In the genomic region with DNA sequence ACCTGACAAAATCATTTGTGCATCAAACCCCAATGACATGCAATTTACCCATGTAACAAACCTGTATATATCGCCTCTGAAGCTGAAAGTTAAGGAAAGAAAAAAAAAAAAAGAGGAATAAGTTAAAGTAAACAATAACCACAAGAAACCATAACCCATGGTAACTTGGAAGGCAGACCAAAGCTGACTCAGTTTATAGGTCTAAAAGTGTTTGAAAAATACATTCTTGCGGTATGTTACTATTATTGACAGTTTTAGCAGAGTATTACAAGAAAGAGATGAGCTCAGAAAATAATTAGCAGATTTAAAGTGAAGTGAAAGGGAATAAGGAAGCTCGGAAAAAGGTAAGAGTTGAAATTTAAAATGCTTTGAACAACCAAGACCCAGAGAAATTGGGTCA, we compare ENCODE assay signal across 1 cellular context.
TF ChIP-seq lines count a peak whose summit lies in the region.

No MANE protein-coding gene starts in this region.

TF ChIP-seq in IMR-90, 13 proteins besides CTCF, POLR2A, EP300 and RAD21 (continued from another document):
- TF ChIP-seq, protein P1, sequence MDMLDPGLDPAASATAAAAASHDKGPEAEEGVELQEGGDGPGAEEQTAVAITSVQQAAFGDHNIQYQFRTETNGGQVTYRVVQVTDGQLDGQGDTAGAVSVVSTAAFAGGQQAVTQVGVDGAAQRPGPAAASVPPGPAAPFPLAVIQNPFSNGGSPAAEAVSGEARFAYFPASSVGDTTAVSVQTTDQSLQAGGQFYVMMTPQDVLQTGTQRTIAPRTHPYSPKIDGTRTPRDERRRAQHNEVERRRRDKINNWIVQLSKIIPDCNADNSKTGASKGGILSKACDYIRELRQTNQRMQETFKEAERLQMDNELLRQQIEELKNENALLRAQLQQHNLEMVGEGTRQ (IDR thresholded peaks at IDR 0.05; ENCODE audit: low read depth, low read length): no peak
- no peak for TF ChIP-seq MAFK (IDR thresholded peaks at IDR 0.05; ENCODE audit: low read depth, low read length)
- TF ChIP-seq MAZ (IDR thresholded peaks at IDR 0.05; ENCODE audit: borderline replicate concordance, low read depth, low read length): no peak
- no peak for TF ChIP-seq RCOR1 (IDR thresholded peaks at IDR 0.05; ENCODE audit: insufficient replicate concordance, low read length)
- TF ChIP-seq FOS (IDR thresholded peaks at IDR 0.05; ENCODE audit: low read depth, low read length): no peak
- no peak for TF ChIP-seq RFX5 (IDR thresholded peaks at IDR 0.05; ENCODE audit: low read depth, low read length)
